Comparison of ENCODE assay signal across 1 cellular context in genomic region chr6:145332001-145332400, GRCh38.
TF ChIP-seq lines count a peak whose summit lies in the region.

No MANE protein-coding gene starts in this region.

TF ChIP-seq in HCT116, 20 proteins besides CTCF, POLR2A, EP300 and RAD21 (continued from another document):
- no peak for TF ChIP-seq ZBTB33 (IDR thresholded peaks at IDR 0.05; ENCODE audit: extremely low read depth, insufficient replicate concordance, low read length)
- TF ChIP-seq TCF7L2 (IDR thresholded peaks at IDR 0.05; ENCODE audit: borderline replicate concordance, extremely low read depth, insufficient read depth, insufficient read length) = no peak
- no peak for TF ChIP-seq REST (IDR thresholded peaks at IDR 0.05; ENCODE audit: low read depth)
- no peak for TF ChIP-seq EZH2 (IDR thresholded peaks at IDR 0.05)
- no peak for TF ChIP-seq MAX (IDR thresholded peaks at IDR 0.05)
- TF ChIP-seq SIN3A (IDR thresholded peaks at IDR 0.05; ENCODE audit: low read depth) = no peak
- TF ChIP-seq ZNF274 (IDR thresholded peaks at IDR 0.05; ENCODE audit: low read depth, low read length) = no peak
- no peak for TF ChIP-seq JUND (IDR thresholded peaks at IDR 0.05)
- no peak for TF ChIP-seq EGR1 (IDR thresholded peaks at IDR 0.05; ENCODE audit: low read depth)
- no peak for TF ChIP-seq ATF3 (IDR thresholded peaks at IDR 0.05)
- no peak for TF ChIP-seq FOSL1 (IDR thresholded peaks at IDR 0.05; ENCODE audit: low read depth)
- TF ChIP-seq ELF1 (IDR thresholded peaks at IDR 0.05; ENCODE audit: borderline replicate concordance, low read depth) = no peak
- TF ChIP-seq EZH2phosphoT487 (IDR thresholded peaks at IDR 0.05; ENCODE audit: borderline replicate concordance) = no peak
- TF ChIP-seq YY1 (IDR thresholded peaks at IDR 0.05; ENCODE audit: extremely low read depth, insufficient replicate concordance, low read depth, low read length) = no peak
- TF ChIP-seq CEBPB (IDR thresholded peaks at IDR 0.05; ENCODE audit: low read depth) = no peak
